Comparison of ENCODE assay signal across 27 cellular contexts in genomic region chr2:166135152-166135848, GRCh38. TPM values are rescaled to one million over a fixed set of nuclear protein-coding genes. Genes with fewer than 3 reads are reported as not detected.
A peak's percentile ranks its signal among the peaks of the same experiment; 100 is the strongest.
DNase-seq lines count a peak whose midpoint lies in the region; FAIRE-seq and TF ChIP-seq lines count a peak whose summit lies in the region.
"Had no signal": no experiment of that assay in that cellular context is flagged by ENCODE, and none has a peak within 500 bp of the region (broad histone marks: within the 10 kb centered on the region; RNA-seq: fewer than 3 reads in every experiment).

No MANE protein-coding gene starts in this region.

- peaks cover 3% of the 10 kb centered on the region for H3K27me3 Mint-ChIP-seq in astrocyte (ENCODE audit: low read depth, unreplicated experiment)

- H3K9ac ChIP-seq in astrocyte (ENCODE audit: low read length), result no peak overlapping the region
- H3K9ac ChIP-seq: BLaER1 treated with 17β-estradiol and CSF1 and Interleukin-3, amounts not matched to agents 10 nM and 100 nM had no signal

- H3K27me3 ChIP-seq in astrocyte (ENCODE audit: insufficient read depth, low read length), result no peaks in the 10 kb centered on the region
- H3K27me3 ChIP-seq: BLaER1 treated with 17β-estradiol and CSF1 and Interleukin-3, amounts not matched to agents 10 nM and 100 nM had no signal

- no peak overlapping the region for H3K4me3 Mint-ChIP-seq in astrocyte (ENCODE audit: unreplicated experiment)
- H3K4me3 Mint-ChIP-seq: B cell; CD4-positive, alpha-beta T cell; CD8-positive, alpha-beta memory T cell had no signal

- H3K27ac Mint-ChIP-seq in astrocyte (ENCODE audit: unreplicated experiment), result no peak overlapping the region
- H3K27ac Mint-ChIP-seq: B cell; CD4-positive, alpha-beta T cell; CD8-positive, alpha-beta memory T cell had no signal

- H4K20me1 ChIP-seq in astrocyte (ENCODE audit: insufficient read depth, low read length), result no peaks in the 10 kb centered on the region
- H4K20me1 ChIP-seq: BLaER1 treated with 17β-estradiol and CSF1 and Interleukin-3, amounts not matched to agents 10 nM and 100 nM had no signal

- no peak overlapping the region for H3K4me3 ChIP-seq in astrocyte (ENCODE audit: insufficient read depth, low read depth, low read length)
- H3K4me3 ChIP-seq: A549; BLaER1 treated with 17β-estradiol and CSF1 and Interleukin-3, amounts not matched to agents 10 nM and 100 nM; GM12878 had no signal

- H3K36me3 Mint-ChIP-seq in astrocyte (ENCODE audit: low read depth, unreplicated experiment), result no peaks in the 10 kb centered on the region
- H3K36me3 Mint-ChIP-seq: CD8-positive, alpha-beta memory T cell had no signal

- no peaks in the 10 kb centered on the region for H3K4me1 Mint-ChIP-seq in astrocyte (ENCODE audit: low read depth, unreplicated experiment)
- H3K4me1 Mint-ChIP-seq: B cell; CD8-positive, alpha-beta memory T cell had no signal

- DNase-seq in NCI-H526 treated with DMSO at 0.1 percent for 48 hours (lab: John Stamatoyannopoulos, UW), result peak; percentile 78
- no peak for DNase-seq in astrocyte (ENCODE audit: low read depth)
- no peak for DNase-seq in NCI-H2029 (lab: John Stamatoyannopoulos, UW)
- DNase-seq in NCI-H2171 treated with DMSO at 0.1 percent for 48 hours (lab: John Stamatoyannopoulos, UW), result no peak
- DNase-seq in LoVo (ENCODE audit: low spot score), result no peak
- DNase-seq: AML-193; CD4-positive, alpha-beta T cell; CD8-positive, alpha-beta memory T cell; COR-L47; DMS 273 treated with DMSO at 0.1 percent for 48 hours; DMS153; DMS79; DND-41; EL; GDM1 had no signal

- no peak overlapping the region for H2AFZ ChIP-seq in astrocyte (ENCODE audit: low read depth, low read length)

- TF ChIP-seq CTCF in 22Rv1 (IDR thresholded peaks at IDR 0.05) (no peak), astrocyte (IDR thresholded peaks at IDR 0.05; ENCODE audit: insufficient read depth, low read depth, low read length) (no peak)

- H3K79me2 ChIP-seq in astrocyte (ENCODE audit: insufficient read depth, low read length), result no peaks in the 10 kb centered on the region

- peaks cover 8% of the 10 kb centered on the region for H3K9me3 Mint-ChIP-seq in astrocyte (ENCODE audit: unreplicated experiment)
- H3K9me3 Mint-ChIP-seq: CD8-positive, alpha-beta memory T cell had no signal

- H3K27ac ChIP-seq in 22Rv1 (peak overlapping the region; percentile 78), astrocyte (ENCODE audit: low read depth, low read length) (no peak overlapping the region)
- H3K27ac ChIP-seq: A549; BLaER1 treated with 17β-estradiol and CSF1 and Interleukin-3, amounts not matched to agents 10 nM and 100 nM; C4-2B had no signal

- no peak overlapping the region for H3K4me2 ChIP-seq in astrocyte (ENCODE audit: low read length)
- H3K4me2 ChIP-seq: A549; BLaER1 treated with 17β-estradiol and CSF1 and Interleukin-3, amounts not matched to agents 10 nM and 100 nM had no signal

- peak; percentile 71 for FAIRE-seq in astrocyte (lab: Jason Lieb, UNC)
- FAIRE-seq: A549, GM12878, GM12892, GM18507, GM19239 had no signal

- H3K36me3 ChIP-seq in astrocyte (ENCODE audit: insufficient read depth, low read length), result no peaks in the 10 kb centered on the region
- H3K36me3 ChIP-seq: BLaER1 treated with 17β-estradiol and CSF1 and Interleukin-3, amounts not matched to agents 10 nM and 100 nM had no signal

- H3K9me3 ChIP-seq in astrocyte (ENCODE audit: insufficient read depth, low read depth, low read length), result no peaks in the 10 kb centered on the region
- H3K9me3 ChIP-seq: A549; BLaER1 treated with 17β-estradiol and CSF1 and Interleukin-3, amounts not matched to agents 10 nM and 100 nM had no signal

- no peaks in the 10 kb centered on the region for H3K4me1 ChIP-seq in astrocyte (ENCODE audit: insufficient read depth, low read length)
- H3K4me1 ChIP-seq: A549; BLaER1 treated with 17β-estradiol and CSF1 and Interleukin-3, amounts not matched to agents 10 nM and 100 nM had no signal

RNA-seq across cellular contexts. Expression of gene SCN1A, which starts 7.5 kb away (rescaled TPM):
- total RNA-seq in astrocyte, result not detected in 2 replicates
- total RNA-seq: A172; B cell; CD4-positive, alpha-beta T cell; CD8-positive, alpha-beta memory T cell; Daoy; G401; GM12878 had no signal
